Comparison of ENCODE assay signal across 24 cellular contexts in genomic region chr4:112061418-112061817, GRCh38.
"Had no signal": no experiment of that assay in that cellular context is flagged by ENCODE, and none has a peak within 500 bp of the region (broad histone marks: within the 10 kb centered on the region; RNA-seq: fewer than 3 reads in every experiment).

No MANE protein-coding gene starts in this region.

- H3K4me3 Mint-ChIP-seq: dendritic cell treated with granulocyte-macrophage colony-stimulating factor and Interleukin-4, amounts not matched to agents 40 ng/mL and 50 ng/mL, for 4 days; natural killer cell; stimulated activated effector memory CD8-positive, alpha-beta T cell treated with anti-CD3 and anti-CD28 coated beads, Interleukin-12 subunit alpha, Interleukin-12 subunit beta, amount 100 ng/mL, for 72 hours; type B pancreatic cell had no signal

- H3K27me3 Mint-ChIP-seq: type B pancreatic cell had no signal

- H3K4me3 ChIP-seq: colonic mucosa, esophagus muscularis mucosa, gastroesophageal sphincter, left lung, ovary, psoas muscle, sigmoid colon, testis, tibial artery had no signal

- H3K36me3 Mint-ChIP-seq: natural killer cell; stimulated activated effector memory CD8-positive, alpha-beta T cell treated with anti-CD3 and anti-CD28 coated beads, Interleukin-12 subunit alpha, Interleukin-12 subunit beta, amount 100 ng/mL, for 72 hours; type B pancreatic cell had no signal

- H3K27me3 ChIP-seq: colonic mucosa, esophagus muscularis mucosa, foreskin keratinocyte, gastroesophageal sphincter, left lung, ovary, sigmoid colon, testis, tibial artery had no signal

- H3K27ac Mint-ChIP-seq: dendritic cell treated with granulocyte-macrophage colony-stimulating factor and Interleukin-4, amounts not matched to agents 40 ng/mL and 50 ng/mL, for 4 days; natural killer cell; stimulated activated effector memory CD8-positive, alpha-beta T cell treated with anti-CD3 and anti-CD28 coated beads, Interleukin-12 subunit alpha, Interleukin-12 subunit beta, amount 100 ng/mL, for 72 hours; type B pancreatic cell had no signal

- ATAC-seq: gastroesophageal sphincter; left cardiac atrium; left lung; natural killer cell; psoas muscle; right cardiac atrium; stimulated activated effector memory CD8-positive, alpha-beta T cell treated with anti-CD3 and anti-CD28 coated beads, Interleukin-12 subunit alpha, Interleukin-12 subunit beta, amount 100 ng/mL, for 72 hours had no signal

- H3K27ac ChIP-seq: colonic mucosa, esophagus muscularis mucosa, foreskin keratinocyte, gastroesophageal sphincter, left lung, ovary, psoas muscle, sigmoid colon, testis, tibial artery had no signal

- H3K9me3 Mint-ChIP-seq: dendritic cell treated with granulocyte-macrophage colony-stimulating factor and Interleukin-4, amounts not matched to agents 40 ng/mL and 50 ng/mL, for 4 days; natural killer cell; stimulated activated effector memory CD8-positive, alpha-beta T cell treated with anti-CD3 and anti-CD28 coated beads, Interleukin-12 subunit alpha, Interleukin-12 subunit beta, amount 100 ng/mL, for 72 hours; type B pancreatic cell had no signal

- H3K9me3 ChIP-seq: colonic mucosa, esophagus muscularis mucosa, gastroesophageal sphincter, left lung, ovary, psoas muscle, sigmoid colon, testis, tibial artery had no signal

- H3K4me1 Mint-ChIP-seq: natural killer cell; stimulated activated effector memory CD8-positive, alpha-beta T cell treated with anti-CD3 and anti-CD28 coated beads, Interleukin-12 subunit alpha, Interleukin-12 subunit beta, amount 100 ng/mL, for 72 hours had no signal

- H3K4me1 ChIP-seq: colonic mucosa, esophagus muscularis mucosa, gastroesophageal sphincter, left lung, psoas muscle, sigmoid colon, testis, tibial artery had no signal

- H3K36me3 ChIP-seq: colonic mucosa, esophagus muscularis mucosa, gastroesophageal sphincter, left lung, ovary, sigmoid colon, tibial artery had no signal

- DNase-seq: colonic mucosa; effector CD8-positive, alpha-beta T cell; foreskin keratinocyte; hypothalamus; left cardiac atrium; left lung; natural killer cell; occipital lobe; ovary; posterior cingulate gyrus; psoas muscle; right cardiac atrium; sigmoid colon; stimulated activated CD4-positive, alpha-beta T cell treated with anti-CD3 and anti-CD28 coated beads, Interleukin-2, amount 100 ng/mL, for 24 hours; stimulated activated CD4-positive, alpha-beta T cell treated with anti-CD3 and anti-CD28 coated beads, Interleukin-4, amount 100 ng/mL, for 24 hours; stimulated activated naive CD4-positive, alpha-beta T cell treated with Interleukin-2 at 50 U/mL for 16 hours; substantia nigra; testis; tibial artery had no signal
